17 cellular contexts compared by ENCODE assay signal in genomic region chr6:131937219-131937618, GRCh38. TPM values are rescaled to one million over a fixed set of nuclear protein-coding genes. Genes with fewer than 3 reads are reported as not detected.
DNase-seq lines count a peak whose midpoint lies in the region; ATAC-seq and TF ChIP-seq lines count a peak whose summit lies in the region.
"Had no signal": no experiment of that assay in that cellular context is flagged by ENCODE, and none has a peak within 500 bp of the region (broad histone marks: within the 10 kb centered on the region; RNA-seq: fewer than 3 reads in every experiment).

No MANE protein-coding gene starts in this region.

- no peak overlapping the region for H3K27ac Mint-ChIP-seq in endodermal cell
- no peak overlapping the region for H3K27ac Mint-ChIP-seq in activated T-helper 17 cell treated with anti-CD3 and anti-CD28 coated beads, Interleukin-2, amount 50 U/mL, for 72 hours
- H3K27ac Mint-ChIP-seq: activated CD8-positive, alpha-beta T cell treated with anti-CD3 and anti-CD28 coated beads, Interleukin-2, amount 10 ng/mL, durations not matched to agents 7 days and 5 days; activated naive CD8-positive, alpha-beta T cell; T-helper 17 cell had no signal

- no peaks in the 10 kb centered on the region for H3K36me3 ChIP-seq in heart right ventricle
- H3K36me3 ChIP-seq in right atrium auricular region, result no peaks in the 10 kb centered on the region
- no peaks in the 10 kb centered on the region for H3K36me3 ChIP-seq in adipocyte (ENCODE audit: control insufficient read depth, insufficient read depth, low read length, severe bottlenecking)
- H3K36me3 ChIP-seq in endodermal cell (ENCODE audit: control insufficient read depth, insufficient read depth, low read length), result no peaks in the 10 kb centered on the region
- H3K36me3 ChIP-seq: cardiac muscle cell, esophagus squamous epithelium had no signal

- no peaks in the 10 kb centered on the region for H3K9me3 Mint-ChIP-seq in endodermal cell
- H3K9me3 Mint-ChIP-seq in activated T-helper 17 cell treated with anti-CD3 and anti-CD28 coated beads, Interleukin-2, amount 50 U/mL, for 72 hours, result no peaks in the 10 kb centered on the region

- H3K4me3 ChIP-seq in heart right ventricle (no peak overlapping the region), right atrium auricular region (no peak overlapping the region), adipocyte (ENCODE audit: low read length) (peak overlapping the region; percentile 54), endodermal cell (ENCODE audit: low read length) (no peak overlapping the region)
- H3K4me3 ChIP-seq: cardiac muscle cell, esophagus squamous epithelium had no signal

- no peak overlapping the region for H3K4me3 Mint-ChIP-seq in endodermal cell
- no peak overlapping the region for H3K4me3 Mint-ChIP-seq in activated T-helper 17 cell treated with anti-CD3 and anti-CD28 coated beads, Interleukin-2, amount 50 U/mL, for 72 hours
- H3K4me3 Mint-ChIP-seq: activated CD8-positive, alpha-beta T cell treated with anti-CD3 and anti-CD28 coated beads, Interleukin-2, amount 10 ng/mL, durations not matched to agents 7 days and 5 days; activated naive CD8-positive, alpha-beta T cell; T-helper 17 cell had no signal

- no peaks in the 10 kb centered on the region for H3K27me3 ChIP-seq in heart right ventricle
- no peaks in the 10 kb centered on the region for H3K27me3 ChIP-seq in right atrium auricular region
- no peaks in the 10 kb centered on the region for H3K27me3 ChIP-seq in adipocyte (replicated peaks; ENCODE audit: control insufficient read depth, insufficient read depth, low read length)
- no peaks in the 10 kb centered on the region for H3K27me3 ChIP-seq in endodermal cell (ENCODE audit: control insufficient read depth, insufficient read depth, low read length, poor library complexity, severe bottlenecking)
- H3K27me3 ChIP-seq: cardiac muscle cell, esophagus squamous epithelium had no signal

- H3K9ac ChIP-seq in adipocyte (ENCODE audit: low read length) (peak overlapping the region; percentile 54), endodermal cell (ENCODE audit: extremely low read depth, low read length, poor library complexity, severe bottlenecking) (no peak overlapping the region)

- WGBS in heart right ventricle, 2 donors, result 81 to 96% methylated on average over 1 of the region's 1 CpG
- 95 to 100% methylated on average over 1 of the region's 1 CpG for WGBS in endodermal cell (ENCODE audit: insufficient coverage in 1 of 2, insufficient read length in 1 of 2), 2 experiments

- H3K9me3 ChIP-seq in heart right ventricle (no peaks in the 10 kb centered on the region), right atrium auricular region (no peaks in the 10 kb centered on the region), adipocyte (ENCODE audit: control insufficient read depth, low read length) (no peaks in the 10 kb centered on the region), endodermal cell (ENCODE audit: control insufficient read depth, low read length) (no peaks in the 10 kb centered on the region)
- H3K9me3 ChIP-seq: esophagus squamous epithelium had no signal

- intact Hi-C loops in heart right ventricle (cut with DNase I), result no loop called here

- H3K27ac ChIP-seq in heart right ventricle, result peak overlapping the region in 2 of 10 donors; percentile 41 to 48
- H3K27ac ChIP-seq in right atrium auricular region, result no peak overlapping the region
- H3K27ac ChIP-seq in endodermal cell (ENCODE audit: low read depth, low read length), result no peak overlapping the region
- H3K27ac ChIP-seq: cardiac muscle cell had no signal

- peak in 5 of 8 donors; percentile 42 to 91 (median 61) for ATAC-seq in heart right ventricle
- no peak for ATAC-seq in activated T-helper 17 cell treated with anti-CD3 and anti-CD28 coated beads, Interleukin-2, amount 50 U/mL, for 72 hours (replicated peaks)
- ATAC-seq: activated CD8-positive, alpha-beta T cell treated with anti-CD3 and anti-CD28 coated beads, Interleukin-2, amount 10 ng/mL, durations not matched to agents 7 days and 5 days; T-helper 17 cell had no signal

- peaks cover 6% of the 10 kb centered on the region for H3K4me1 Mint-ChIP-seq in endodermal cell
- H3K4me1 Mint-ChIP-seq in activated T-helper 17 cell treated with anti-CD3 and anti-CD28 coated beads, Interleukin-2, amount 50 U/mL, for 72 hours, result no peaks in the 10 kb centered on the region
- H3K4me1 Mint-ChIP-seq: T-helper 17 cell had no signal

- H3K36me3 Mint-ChIP-seq in endodermal cell (ENCODE audit: low read depth), result no peaks in the 10 kb centered on the region
- no peaks in the 10 kb centered on the region for H3K36me3 Mint-ChIP-seq in activated T-helper 17 cell treated with anti-CD3 and anti-CD28 coated beads, Interleukin-2, amount 50 U/mL, for 72 hours (ENCODE audit: low read depth)
- H3K36me3 Mint-ChIP-seq: activated naive CD8-positive, alpha-beta T cell had no signal

- no peak for DNase-seq in heart right ventricle
- no peak for DNase-seq in right atrium auricular region (ENCODE audit: low spot score)
- DNase-seq in adipocyte (ENCODE audit: low read depth), result no peak
- peak; percentile 12 for DNase-seq in kidney tubule cell (ENCODE audit: low spot score)
- no peak for DNase-seq in RKO (ENCODE audit: low spot score)
- no peak for DNase-seq in endodermal cell
- DNase-seq in retina, result no peak
- DNase-seq: activated CD8-positive, alpha-beta T cell treated with anti-CD3 and anti-CD28 coated beads, Interleukin-2, amount 10 ng/mL, durations not matched to agents 7 days and 5 days; activated T-cell treated with anti-CD3 and anti-CD28 coated beads, Interleukin-2, amount 50 U/mL, for 48 hours; esophagus squamous epithelium; left cardiac atrium; NK-92 treated with Interleukin-12 subunit alpha and Interleukin-12 subunit beta, amount 100 ng/mL, for 24 hours; stimulated activated CD4-positive, alpha-beta T cell treated with anti-CD3 and anti-CD28 coated beads, Interleukin-2, amount 100 ng/mL, for 24 hours; T-helper 17 cell had no signal

- H3K4me1 ChIP-seq in heart right ventricle (peaks cover 0 to 14% (median 0%) of the 10 kb centered on the region in 9 donors), right atrium auricular region (no peaks in the 10 kb centered on the region), adipocyte (ENCODE audit: control insufficient read depth, insufficient read depth, low read length) (peaks cover 23% of the 10 kb centered on the region), endodermal cell (ENCODE audit: control insufficient read depth, insufficient read depth, low read length) (no peaks in the 10 kb centered on the region)
- H3K4me1 ChIP-seq: esophagus squamous epithelium had no signal

- TF ChIP-seq CTCF in heart right ventricle (IDR thresholded peaks at IDR 0.05), result no peak
- no peak for TF ChIP-seq CTCF in right atrium auricular region (IDR thresholded peaks at IDR 0.05)
- TF ChIP-seq CTCF in endodermal cell (conservative IDR thresholded peaks at IDR 0.05), result no peak

- no peaks in the 10 kb centered on the region for H3K27me3 Mint-ChIP-seq in endodermal cell (ENCODE audit: insufficient read depth)
- peaks cover 10% of the 10 kb centered on the region for H3K27me3 Mint-ChIP-seq in activated T-helper 17 cell treated with anti-CD3 and anti-CD28 coated beads, Interleukin-2, amount 50 U/mL, for 72 hours

RNA-seq across cellular contexts. Expression of gene CCN2, which starts 14.0 kb away (rescaled TPM):
- total RNA-seq in heart right ventricle (10 to 100 TPM in 9 of 10 donors, 1 to 10 TPM in 1; 6.1 to 60.5 (median 40.7) TPM), right atrium auricular region (100 to 1,000 TPM; 203 to 356 TPM), endodermal cell (10 to 100 TPM; 28.6 to 29.4 TPM)
- 10 to 100 TPM in 1 of 2 donors, 1 to 10 TPM in 1; 6.5 to 71.3 TPM for polyA plus RNA-seq in heart right ventricle
- polyA plus RNA-seq in endodermal cell (2013, experiment 1 of 2), result 176 TPM
- 179 TPM for polyA plus RNA-seq in endodermal cell (2013, experiment 2 of 2)
- total RNA-seq in activated T-helper 17 cell treated with anti-CD3 and anti-CD28 coated beads, Interleukin-2, amount 50 U/mL, for 72 hours, result not detected
- total RNA-seq: activated CD8-positive, alpha-beta T cell treated with anti-CD3 and anti-CD28 coated beads, Interleukin-2, amount 10 ng/mL, durations not matched to agents 7 days and 5 days had no signal

Comparison
In these comparisons a context has a peak if more than half of its experiments do, and no peak if none do; other contexts are left out.
1. RNA of gene CCN2, which starts 14.0 kb away (total RNA-seq): 203 to 356 TPM in right atrium auricular region, 6.1 to 60.5 TPM in heart right ventricle and 28.6 to 29.4 TPM in endodermal cell; not detected in activated T-helper 17 cell treated with anti-CD3 and anti-CD28 coated beads, Interleukin-2, amount 50 U/mL, for 72 hours; every median in the first group is over 4 times any median in the second.